In the genomic region with DNA sequence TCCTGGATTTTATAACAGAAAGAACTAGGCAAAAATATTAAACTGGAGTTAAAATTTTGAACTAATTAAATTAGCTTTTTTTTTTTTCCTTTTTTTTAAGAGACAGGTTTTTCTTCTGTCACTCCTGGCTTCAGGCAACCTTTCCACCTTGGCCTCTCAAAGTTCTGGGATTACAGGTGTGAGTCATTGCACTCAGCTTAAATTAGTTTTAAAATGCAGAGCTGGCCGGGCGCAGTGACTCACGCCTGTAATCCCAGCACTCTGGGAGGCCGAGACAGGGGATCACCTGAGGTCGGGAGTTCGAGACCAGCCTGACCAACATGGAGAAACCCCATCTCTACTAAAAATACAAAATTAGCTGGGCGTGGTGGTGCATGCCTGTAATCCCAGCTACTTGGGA, we compare ENCODE assay signal across 7 cellular contexts. TPM values are rescaled to one million over a fixed set of nuclear protein-coding genes. Genes with fewer than 3 reads are reported as not detected.
A peak's percentile ranks its signal among the peaks of the same experiment; 100 is the strongest.
DNase-seq lines count a peak whose midpoint lies in the region; ATAC-seq, FAIRE-seq and TF ChIP-seq lines count a peak whose summit lies in the region.
"Not testable (repeated sequence)": the region's sequence is repeated elsewhere in the genome, so short reads cannot be mapped to it uniquely, and the experiment has no call there.

No MANE protein-coding gene starts in this region.

- H3K27me3 ChIP-seq in HCT116 (ENCODE audit: insufficient read depth, low read length); MG63; WERI-Rb-1 (ENCODE audit: insufficient read depth, low read depth, severe bottlenecking): not testable (repeated sequence)

- H3K9me2 ChIP-seq in HCT116 (ENCODE audit: insufficient read depth) = not testable (repeated sequence)

- 91% methylated on average over 7 of the region's 7 CpGs for WGBS in A549 (ENCODE audit: missing lambda C conversion rate)

- not testable (repeated sequence) for TF ChIP-seq POLR2A in A549 (IDR thresholded peaks at IDR 0.05; ENCODE audit: low read length); HCT116 (IDR thresholded peaks at IDR 0.05; ENCODE audit: borderline replicate concordance, extremely low read depth, insufficient read depth, insufficient read length)

- H3K9ac ChIP-seq in HCT116 (ENCODE audit: low read length) = not testable (repeated sequence)

- not testable (repeated sequence) for H3K79me2 ChIP-seq in HCT116 (ENCODE audit: insufficient read depth, low read length)

- H2AFZ ChIP-seq in HCT116 (ENCODE audit: low read depth, low read length, poor library complexity, severe bottlenecking) = not testable (repeated sequence)

- H3K9me3 ChIP-seq in A549; HCT116 (ENCODE audit: control insufficient read depth in 1 of 2, insufficient read depth in 1 of 2, low read depth in 1 of 2, low read length in 2 of 2); MG63; WERI-Rb-1 (ENCODE audit: severe bottlenecking): not testable (repeated sequence)

- not testable (repeated sequence) for ATAC-seq in A549
- ATAC-seq in HCT116 (peak; percentile 53; the same call in 1 of the 2 replicates), esophagus mucosa (peak; percentile 64)

- not testable (repeated sequence) for H3K4me3 ChIP-seq in A549; HCT116 (replicated peaks in 1 of 2; ENCODE audit: low read depth in 1 of 2, low read length in 2 of 2); MG63; WERI-Rb-1 (ENCODE audit: low read depth, low read length); epithelial cell of esophagus (ENCODE audit: low read length)

- RAD21 ChIA-PET in HCT116 (lab: Charles Lee; ENCODE audit: low non-redundant PET in 1 of 2, low total read pairs in 2 of 2, uncharacterized antibody in 2 of 2, unreplicated experiment in 2 of 2) = interaction anchor here in 1 of 2 experiments (0.7 kb wide), 1 partner anchor 496 kb away, joined by 6 read pairs; no protein-coding TSS in a partner anchor

- not testable (repeated sequence) for H4K20me1 ChIP-seq in HCT116 (ENCODE audit: insufficient read depth)

- H3K36me3 ChIP-seq in HCT116 (ENCODE audit: control insufficient read depth in 1 of 2, insufficient read depth in 2 of 2, low read length in 2 of 2) (peaks cover 20 to 22% of the 10 kb centered on the region in 2 experiments; a peak in 3 of 4 replicates), MG63 (peaks cover 81% of the 10 kb centered on the region), WERI-Rb-1 (peaks cover 53% of the 10 kb centered on the region)

- not testable (repeated sequence) for H3K4me2 ChIP-seq in A549; HCT116 (ENCODE audit: low read length)

- BruUV-seq in HCT116 (replicated peaks; lab: Mats Ljungman, UMichigan) = not testable (repeated sequence)

- not testable (repeated sequence) for H3K4me1 ChIP-seq in A549
- H3K4me1 ChIP-seq in HCT116 (ENCODE audit: control insufficient read depth in 1 of 2, insufficient read depth in 2 of 2, low read length in 2 of 2) = peaks cover 7 to 12% of the 10 kb centered on the region in 2 experiments

- not testable (repeated sequence) for FAIRE-seq in A549 (lab: Jason Lieb, UNC)

- DNase-seq in A549 (ENCODE audit: low read depth in 1 of 2, low spot score in 1 of 2); HCT116 (ENCODE audit: low read depth, low spot score): not testable (repeated sequence)
- DNase-seq in M059J (ENCODE audit: low read depth) (peak; percentile 17), MG63 (peak; percentile 2), WERI-Rb-1 (peak; percentile 13), epithelial cell of esophagus (ENCODE audit: low read depth) (peak; percentile 3)

- CTCF ChIA-PET in A549 (lab: Yijun Ruan, JAX); HCT116 (lab: Charles Lee): not testable (repeated sequence)

- intact Hi-C loops in HCT116 (cut with micrococcal nuclease) = not testable (repeated sequence)

- POLR2A ChIA-PET in A549 (lab: Yijun Ruan, JAX) = not testable (repeated sequence)
- POLR2A ChIA-PET in HCT116 (lab: Charles Lee) = interaction anchor here (0.6 kb wide), 1 partner anchor 8 kb away, joined by 3 read pairs; no protein-coding TSS in a partner anchor

- TF ChIP-seq RAD21 in A549 (conservative IDR thresholded peaks at IDR 0.05 in 1 of 2, IDR thresholded peaks at IDR 0.05 in 1 of 2); HCT116 (IDR thresholded peaks at IDR 0.05; ENCODE audit: low read depth): not testable (repeated sequence)

- not testable (repeated sequence) for TF ChIP-seq EP300 in A549 (IDR thresholded peaks at IDR 0.05)

- H3K27ac ChIP-seq in A549; HCT116 (ENCODE audit: low read depth, low read length); WERI-Rb-1: not testable (repeated sequence)

- TF ChIP-seq CTCF in A549 (IDR thresholded peaks at IDR 0.05); HCT116 (IDR thresholded peaks at IDR 0.05 in 2 of 3, conservative IDR thresholded peaks at IDR 0.05 in 1 of 3; ENCODE audit: borderline replicate concordance in 1 of 3, insufficient read depth in 1 of 3, low read depth in 2 of 3, low read length in 2 of 3); WERI-Rb-1 (IDR thresholded peaks at IDR 0.05; ENCODE audit: low read depth, low read length); epithelial cell of esophagus (IDR thresholded peaks at IDR 0.05; ENCODE audit: insufficient read depth, low read depth, low read length, missing control alignments): not testable (repeated sequence)

TF ChIP-seq in A549, 52 proteins besides CTCF, POLR2A, EP300 and RAD21:
- not testable (repeated sequence) for TF ChIP-seq FOSL2 (IDR thresholded peaks at IDR 0.05)
- peak; percentile 24; the same call in 1 of the 2 replicates for TF ChIP-seq FOSL2 (CRISPR knock-in tag; IDR thresholded peaks at IDR 0.05)

RNA-seq across cellular contexts. Expression of a gene that starts 39.5 kb away (rescaled TPM):
- polyA plus RNA-seq in A549 (2011; rRNA removed) (42.6 and 45.0 TPM in 2 replicates), A549 (2017; fragmentation: RNase III; extraction: RNeasy Plus Mini Kit Qiagen cat#74134 plus additional on column Dnase treatment) (17.5 to 22.5 TPM (median 18.8 TPM) in 3 replicates)
- polyA plus RNA-seq in A549 (2012; cell fraction: cytosol; rRNA removed) = 6.4 and 9.4 TPM in 2 replicates
- polyA plus RNA-seq in A549 (2012; cell fraction: nucleus; rRNA removed) = 8.3 and 11.8 TPM in 2 replicates
- 135 and 136 TPM in 2 replicates for polyA minus RNA-seq in A549 (2011; rRNA and poly(A)+ RNA removed)
- total RNA-seq in HCT116 (2021; ENCODE audit: unreplicated experiment) (49.0 TPM), esophagus mucosa (42.6 TPM)
- 11.3 and 12.1 TPM in 2 replicates for polyA plus RNA-seq in HCT116 (2012)
- 33.8 and 40.3 TPM in 2 replicates for total RNA-seq in M059J (2014; rRNA removed; shearing (Covaris generic))
- 28.1 and 31.4 TPM in 2 replicates for total RNA-seq in MG63 (2014; rRNA removed; shearing (Covaris generic); ENCODE audit: low replicate concordance)

RNA-seq across cellular contexts. Expression of a gene that starts 51.8 kb away (rescaled TPM):
- polyA plus RNA-seq in A549 (2011; rRNA removed) (15.6 and 23.1 TPM in 2 replicates), A549 (2017; fragmentation: RNase III; extraction: RNeasy Plus Mini Kit Qiagen cat#74134 plus additional on column Dnase treatment) (15.4 to 16.4 TPM (median 16.3 TPM) in 3 replicates)
- 6.0 and 7.1 TPM in 2 replicates for polyA plus RNA-seq in A549 (2012; cell fraction: cytosol; rRNA removed)
- polyA plus RNA-seq in A549 (2012; cell fraction: nucleus; rRNA removed) = 5.5 and 11.8 TPM in 2 replicates
- 8.7 and 12.7 TPM in 2 replicates for polyA minus RNA-seq in A549 (2011; rRNA and poly(A)+ RNA removed)
- total RNA-seq in HCT116 (2021; ENCODE audit: unreplicated experiment) (12.3 TPM), esophagus mucosa (5.9 TPM)
- 6.3 and 8.7 TPM in 2 replicates for polyA plus RNA-seq in HCT116 (2012)
- total RNA-seq in M059J (2014; rRNA removed; shearing (Covaris generic)) = 10.7 and 22.4 TPM in 2 replicates
- 19.6 and 29.0 TPM in 2 replicates for total RNA-seq in MG63 (2014; rRNA removed; shearing (Covaris generic); ENCODE audit: low replicate concordance)
